In genomic region chrX:2351999-2352995, GRCh38 we compare ENCODE assay signal across 12 cellular contexts.
DNase-seq lines count a peak whose midpoint lies in the region; ATAC-seq, FAIRE-seq and TF ChIP-seq lines count a peak whose summit lies in the region.
"Had no signal": no experiment of that assay in that cellular context is flagged by ENCODE, and none has a peak within 500 bp of the region (broad histone marks: within the 10 kb centered on the region; RNA-seq: fewer than 3 reads in every experiment).

No MANE protein-coding gene starts in this region.

- intact Hi-C loops in mammary epithelial cell (cut with micrococcal nuclease) = no loop called here
- intact Hi-C loops in ascending aorta (cut with DNase I) = no loop called here

- H3K27ac ChIP-seq in A549 (peak overlapping the region; percentile 74 to 84), GM23248 (peak overlapping the region; percentile 68), mammary epithelial cell (ENCODE audit: insufficient read depth, low read depth, low read length) (no peak overlapping the region), keratinocyte (ENCODE audit: control insufficient read depth, insufficient read depth, low read length) (peak overlapping the region; percentile 49), ascending aorta (no peak overlapping the region)

- TF ChIP-seq POLR2A in A549 (IDR thresholded peaks at IDR 0.05; ENCODE audit: low read length) = no peak

- peaks cover 31% of the 10 kb centered on the region for H3F3A ChIP-seq in GM23248 (ENCODE audit: insufficient read depth)

- TF ChIP-seq RAD21 in A549 (conservative IDR thresholded peaks at IDR 0.05 in 1 of 2, IDR thresholded peaks at IDR 0.05 in 1 of 2) = peak in 1 of 2 experiments; percentile 10; a peak in 1 of 5 replicates

- H3K9me2 ChIP-seq in GM23248 (ENCODE audit: insufficient read depth) = no peaks in the 10 kb centered on the region

- DNase-seq in A549 (ENCODE audit: low read depth in 1 of 2, low spot score in 1 of 2) (peak; percentile 68 to 70), GM23248 (peak; percentile 84), mammary epithelial cell (peak; percentile 66), keratinocyte (ENCODE audit: low read depth, low spot score) (no peak), NCI-H524 treated with DMSO at 0.1 percent for 48 hours (lab: John Stamatoyannopoulos, UW) (no peak), NCI-H146 treated with DMSO at 0.1 percent for 48 hours (lab: John Stamatoyannopoulos, UW; ENCODE audit: unreplicated experiment) (no peak), NCI-H2171 treated with DMSO at 0.1 percent for 48 hours (lab: John Stamatoyannopoulos, UW) (no peak), ascending aorta (ENCODE audit: low spot score in 2 of 2) (no peak)
- DNase-seq: activated CD4-positive, alpha-beta T cell treated with anti-CD3 and anti-CD28 coated beads, Interleukin-2, amount 50 U/mL, for 4 hours; DMS153; KBM-7 had no signal

- no TSS peak for BruUV-seq in mammary epithelial cell (replicated peaks; lab: Mats Ljungman, UMichigan)

- H3K4me3 ChIP-seq in A549 = no peak overlapping the region
- no peak overlapping the region for H3K4me3 ChIP-seq in GM23248
- no peak overlapping the region for H3K4me3 ChIP-seq in mammary epithelial cell (replicated peaks in 1 of 3; ENCODE audit: insufficient read depth in 1 of 3, low read depth in 2 of 3, low read length in 3 of 3)
- H3K4me3 ChIP-seq in keratinocyte (ENCODE audit: control insufficient read depth in 2 of 3, extremely low read depth in 1 of 3, insufficient read depth in 2 of 3, low read depth in 1 of 3, low read length in 3 of 3) = no peak overlapping the region
- no peak overlapping the region for H3K4me3 ChIP-seq in ascending aorta
- H3K4me3 ChIP-seq: lung had no signal

- H3K4me1 ChIP-seq in A549 = peaks cover 27% of the 10 kb centered on the region
- H3K4me1 ChIP-seq in GM23248 (ENCODE audit: insufficient read depth) = peaks cover 14% of the 10 kb centered on the region
- H3K4me1 ChIP-seq in mammary epithelial cell (ENCODE audit: insufficient read depth, low read length) = no peaks in the 10 kb centered on the region
- H3K4me1 ChIP-seq in keratinocyte (ENCODE audit: control insufficient read depth, extremely low read depth, insufficient read depth, low read length) = peaks cover 2% of the 10 kb centered on the region
- no peaks in the 10 kb centered on the region for H3K4me1 ChIP-seq in ascending aorta

- H3K9ac ChIP-seq in GM23248 = peak overlapping the region; percentile 27
- no peak overlapping the region for H3K9ac ChIP-seq in mammary epithelial cell (ENCODE audit: insufficient read depth, low read length)
- no peak overlapping the region for H3K9ac ChIP-seq in keratinocyte (ENCODE audit: control insufficient read depth, extremely low read depth, insufficient read depth, low read length)

- FAIRE-seq in A549 (lab: Jason Lieb, UNC) (peak; percentile 93), keratinocyte (lab: Jason Lieb, UNC) (no peak)

- H3K36me3 ChIP-seq in GM23248 (ENCODE audit: low read depth) (no peaks in the 10 kb centered on the region), mammary epithelial cell (ENCODE audit: insufficient read depth, low read length) (no peaks in the 10 kb centered on the region), keratinocyte (ENCODE audit: control insufficient read depth in 2 of 2, extremely low read depth in 1 of 2, insufficient read depth in 2 of 2, low read length in 2 of 2) (peaks cover 3 to 9% of the 10 kb centered on the region in 2 experiments), ascending aorta (no peaks in the 10 kb centered on the region)

- WGBS in A549 (ENCODE audit: missing lambda C conversion rate) = 29% methylated on average over 19 of the region's 19 CpGs
- WGBS in GM23248 (ENCODE audit: low coverage in 1 of 2, low lambda C conversion rate in 2 of 2, missing lambda C conversion rate in 2 of 2), 2 experiments = 42 to 43% methylated on average over 19 of the region's 19 CpGs
- 88% methylated on average over 17 of the region's 19 CpGs for WGBS in mammary epithelial cell (ENCODE audit: low coverage, missing lambda C conversion rate)

- peak overlapping the region; percentile 53 for H3K4me2 ChIP-seq in A549
- H3K4me2 ChIP-seq in GM23248 (ENCODE audit: unreplicated experiment) = peak overlapping the region; percentile 37
- H3K4me2 ChIP-seq in mammary epithelial cell (ENCODE audit: insufficient read depth, low read depth, low read length) = no peak overlapping the region
- no peak overlapping the region for H3K4me2 ChIP-seq in keratinocyte (ENCODE audit: control insufficient read depth, extremely low read depth, insufficient read depth, low read depth, low read length)

- H3K79me2 ChIP-seq in GM23248 (ENCODE audit: insufficient read depth) (no peaks in the 10 kb centered on the region), mammary epithelial cell (ENCODE audit: insufficient read depth, low read length) (no peaks in the 10 kb centered on the region), keratinocyte (ENCODE audit: control insufficient read depth, insufficient read depth, low read length) (no peaks in the 10 kb centered on the region)

- in situ Hi-C loops in GM23248 (cut with MboI) = no loop called here
- in situ Hi-C loops in mammary epithelial cell (cut with MboI; ENCODE audit: low sequenced_read_pairs in 2 of 2) = no loop called here

- ATAC-seq in A549 = peak; percentile 79

- H2AFZ ChIP-seq in GM23248 (no peak overlapping the region), mammary epithelial cell (ENCODE audit: low read depth, low read length) (no peak overlapping the region), keratinocyte (ENCODE audit: control insufficient read depth, low read length) (no peak overlapping the region)

- TF ChIP-seq CTCF in A549 (IDR thresholded peaks at IDR 0.05) (no peak), mammary epithelial cell (conservative IDR thresholded peaks at IDR 0.05 in 1 of 2, IDR thresholded peaks at IDR 0.05 in 1 of 2; ENCODE audit: extremely low read depth in 1 of 2, insufficient read depth in 1 of 2, low read depth in 1 of 2, low read length in 2 of 2) (no peak), keratinocyte (optimal IDR thresholded peaks at IDR 0.05 in 1 of 3, IDR thresholded peaks at IDR 0.05 in 1 of 3, conservative IDR thresholded peaks at IDR 0.05 in 1 of 3; ENCODE audit: extremely low read depth in 1 of 3, insufficient read depth in 2 of 3, low read length in 3 of 3) (no peak), ascending aorta (IDR thresholded peaks at IDR 0.05) (no peak)

- dilution Hi-C loops in mammary epithelial cell (cut with HindIII; ENCODE audit: low sequenced_read_pairs) (no loop called here), keratinocyte (cut with MboI; ENCODE audit: extremely low pct_ligation_motif_present, low sequenced_read_pairs) (no loop called here)

- H3K9me3 ChIP-seq in A549 (no peaks in the 10 kb centered on the region), GM23248 (ENCODE audit: low read depth) (no peaks in the 10 kb centered on the region), mammary epithelial cell (replicated peaks; ENCODE audit: insufficient read depth, low read length) (peaks cover 6% of the 10 kb centered on the region), keratinocyte (ENCODE audit: control insufficient read depth, low read depth, low read length) (no peaks in the 10 kb centered on the region), ascending aorta (no peaks in the 10 kb centered on the region)

- CTCF ChIA-PET in A549 (lab: Yijun Ruan, JAX) (no interaction called here), mammary epithelial cell (lab: Charles Lee; ENCODE audit: low non-redundant PET) (no interaction called here)

- no peaks in the 10 kb centered on the region for H3K27me3 ChIP-seq in GM23248 (replicated peaks; ENCODE audit: insufficient read depth)
- no peaks in the 10 kb centered on the region for H3K27me3 ChIP-seq in mammary epithelial cell (ENCODE audit: insufficient read depth, low read length)
- H3K27me3 ChIP-seq in keratinocyte (ENCODE audit: control insufficient read depth, extremely low read depth, insufficient read depth, low read length) = no peaks in the 10 kb centered on the region
- no peaks in the 10 kb centered on the region for H3K27me3 ChIP-seq in ascending aorta

- POLR2A ChIA-PET in A549 (lab: Yijun Ruan, JAX) = no interaction called here

- no peaks in the 10 kb centered on the region for H3K9me1 ChIP-seq in keratinocyte (ENCODE audit: control insufficient read depth, extremely low read depth, insufficient read depth, low read length)

- H4K20me1 ChIP-seq in GM23248 (ENCODE audit: insufficient read depth) (no peaks in the 10 kb centered on the region), mammary epithelial cell (ENCODE audit: insufficient read depth, low read length) (no peaks in the 10 kb centered on the region), keratinocyte (ENCODE audit: control insufficient read depth, extremely low read depth, insufficient read depth, low read length) (no peaks in the 10 kb centered on the region)

- no peak for TF ChIP-seq EP300 in A549 (IDR thresholded peaks at IDR 0.05)

TF ChIP-seq in A549, 52 proteins besides CTCF, POLR2A, EP300 and RAD21 (continues in another document):
- 0 out of 3 replicates have a peak, but pooled peaks have one; percentile 2 for TF ChIP-seq SMC3 (IDR thresholded peaks at IDR 0.05)
- peak; percentile 83 for TF ChIP-seq E2F6 (IDR thresholded peaks at IDR 0.05; ENCODE audit: borderline replicate concordance, low read depth)

Comparison
In these comparisons a context has a peak if more than half of its experiments do, and no peak if none do; other contexts are left out.
1. DNase-seq: peak in A549 (2 of 2), GM23248 (single experiment) and mammary epithelial cell (single experiment); none in keratinocyte (single experiment), NCI-H524 treated with DMSO at 0.1 percent for 48 hours (single experiment), NCI-H146 treated with DMSO at 0.1 percent for 48 hours (single experiment), NCI-H2171 treated with DMSO at 0.1 percent for 48 hours (single experiment) and ascending aorta (0 of 2).
2. H3K27ac ChIP-seq: peak in A549 (2 of 2), GM23248 (single experiment) and keratinocyte (single experiment); none in mammary epithelial cell (single experiment) and ascending aorta (0 of 2).
3. H3K4me2 ChIP-seq: peak in A549 (single experiment) and GM23248 (single experiment); none in mammary epithelial cell (single experiment) and keratinocyte (single experiment).